Comparison of ENCODE assay signal across 25 cellular contexts in genomic region chr2:182918961-182919360, GRCh38. TPM values are rescaled to one million over a fixed set of nuclear protein-coding genes. Genes with fewer than 3 reads are reported as not detected.
"Had no signal": no experiment of that assay in that cellular context is flagged by ENCODE, and none has a peak within 500 bp of the region (broad histone marks: within the 10 kb centered on the region; RNA-seq: fewer than 3 reads in every experiment).

No MANE protein-coding gene starts in this region.

- ATAC-seq: activated CD8-positive, alpha-beta T cell treated with anti-CD3 and anti-CD28 coated beads, Interleukin-2, amount 10 ng/mL, durations not matched to agents 7 days and 5 days; PC-3; SK-N-SH treated with all-trans-retinoic acid at 6 μM for 48 hours had no signal

- H3K4me3 Mint-ChIP-seq: activated CD8-positive, alpha-beta T cell treated with anti-CD3 and anti-CD28 coated beads, Interleukin-2, amount 10 ng/mL, durations not matched to agents 7 days and 5 days; activated naive CD8-positive, alpha-beta T cell treated with anti-CD3 and anti-CD28 coated beads, Interleukin-2, amount 10 ng/mL, durations not matched to agents 7 days and 5 days; T-helper 2 cell treated with Interferon-gamma antibody and Interleukin-4, amounts not matched to agents 5 μg/mL and 100 μg/mL, for 36 hours had no signal

- H3K9me3 Mint-ChIP-seq: activated naive CD8-positive, alpha-beta T cell treated with anti-CD3 and anti-CD28 coated beads, Interleukin-2, amount 10 ng/mL, durations not matched to agents 7 days and 5 days; T-helper 2 cell treated with Interferon-gamma antibody and Interleukin-4, amounts not matched to agents 5 μg/mL and 100 μg/mL, for 36 hours had no signal

- FAIRE-seq: RCC 7860 had no signal

- H3K36me3 Mint-ChIP-seq: activated naive CD8-positive, alpha-beta T cell treated with anti-CD3 and anti-CD28 coated beads, Interleukin-2, amount 10 ng/mL, durations not matched to agents 7 days and 5 days had no signal

- H3K27ac ChIP-seq: adrenal gland, SJSA1 had no signal

- H3K27me3 ChIP-seq: adrenal gland, SJSA1 had no signal

- H3K4me3 ChIP-seq: adrenal gland, SJSA1 had no signal

- H3K27ac Mint-ChIP-seq: activated CD8-positive, alpha-beta T cell treated with anti-CD3 and anti-CD28 coated beads, Interleukin-2, amount 10 ng/mL, durations not matched to agents 7 days and 5 days; activated naive CD8-positive, alpha-beta T cell treated with anti-CD3 and anti-CD28 coated beads, Interleukin-2, amount 10 ng/mL, durations not matched to agents 7 days and 5 days; T-helper 2 cell treated with Interferon-gamma antibody and Interleukin-4, amounts not matched to agents 5 μg/mL and 100 μg/mL, for 36 hours had no signal

- H3K9me3 ChIP-seq: adrenal gland, SJSA1 had no signal

- DNase-seq: activated CD4-positive, alpha-beta T cell treated with anti-CD3 and anti-CD28 coated beads for 48 hours; activated CD4-positive, alpha-beta T cell treated with anti-CD3 and anti-CD28 coated beads, Interleukin-2, amount 50 U/mL, for 4 hours; activated CD4-positive, CD25-positive, alpha-beta regulatory T cell treated with anti-CD3 and anti-CD28 coated beads, Interleukin-2, amount 50 U/mL, for 72 hours; activated CD8-positive, alpha-beta memory T cell treated with anti-CD3 and anti-CD28 coated beads, Interleukin-2, amount 50 U/mL, for 48 hours; activated CD8-positive, alpha-beta T cell treated with anti-CD3 and anti-CD28 coated beads, Interleukin-2, amount 10 ng/mL, durations not matched to agents 7 days and 5 days; activated naive CD4-positive, alpha-beta T cell treated with anti-CD3 and anti-CD28 coated beads, Interleukin-2, amount 50 U/mL, for 16 hours; activated naive CD8-positive, alpha-beta T cell treated with anti-CD3 and anti-CD28 coated beads, Interleukin-2, amount 10 ng/mL, durations not matched to agents 7 days and 5 days; activated T-cell treated with anti-CD3 and anti-CD28 coated beads, Interleukin-2, amount 50 U/mL, for 1 hour; adrenal gland; anterior cingulate cortex; cerebellar nuclear complex; NCI-H1048; NCI-H146; NCI-H187 treated with DMSO at 0.1 percent for 48 hours; NCI-H2081 treated with DMSO at 0.1 percent for 48 hours; NCI-H446; NCI-H524; PC-3; SHP77; SW 1271 had no signal

RNA-seq across cellular contexts. Expression of gene FRZB, which starts 52.5 kb away (rescaled TPM):
- total RNA-seq: activated CD8-positive, alpha-beta T cell treated with anti-CD3 and anti-CD28 coated beads, Interleukin-2, amount 10 ng/mL, durations not matched to agents 7 days and 5 days; activated naive CD8-positive, alpha-beta T cell treated with anti-CD3 and anti-CD28 coated beads, Interleukin-2, amount 10 ng/mL, durations not matched to agents 7 days and 5 days; T-helper 1 cell treated with Interleukin-12 subunit alpha and Interleukin-12 subunit beta and Interleukin-4 antibody, amounts not matched to agents 30 ng/mL and 1 ng/mL, for 36 hours had no signal
